In the genomic region with DNA sequence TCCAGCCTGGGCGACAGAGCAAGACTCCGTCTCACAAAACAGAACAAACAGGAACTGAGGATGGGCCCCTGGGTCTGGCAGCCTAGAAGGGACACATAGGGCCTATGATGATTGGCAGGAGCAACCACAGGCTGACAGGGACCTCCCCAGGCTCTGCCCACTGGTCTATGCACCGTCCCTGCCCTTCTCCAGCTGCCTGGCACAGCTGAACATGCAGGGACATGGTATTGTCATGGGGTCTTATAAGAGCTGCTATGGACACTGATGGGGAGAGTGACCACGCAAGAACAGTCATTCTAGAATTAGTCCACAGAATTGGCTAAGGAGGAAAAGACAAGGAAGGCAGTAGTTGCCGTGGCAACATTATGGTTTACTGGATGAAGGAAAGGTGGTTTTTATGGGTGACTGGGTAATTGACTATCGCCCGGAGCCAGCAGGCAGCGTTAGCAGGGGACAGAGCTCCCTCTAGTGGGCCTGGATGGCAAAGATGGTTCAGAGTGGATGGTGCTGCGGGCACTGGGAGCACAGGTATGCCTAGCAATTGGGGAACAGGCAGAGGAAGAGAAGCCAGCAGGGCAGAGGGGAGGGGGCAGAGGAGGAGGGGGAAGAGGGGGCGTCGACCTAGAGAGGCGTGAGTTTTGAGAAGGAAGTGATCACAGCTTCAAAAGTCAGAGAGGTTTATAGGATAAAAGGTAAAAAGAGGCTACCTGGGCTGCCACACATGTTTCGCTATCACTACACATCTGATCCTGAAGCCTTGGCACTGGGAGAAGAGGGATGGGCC, we compare ENCODE assay signal across 8 cellular contexts. TPM values are rescaled to one million over a fixed set of nuclear protein-coding genes. Genes with fewer than 3 reads are reported as not detected.
A peak's percentile ranks its signal among the peaks of the same experiment; 100 is the strongest.
DNase-seq lines count a peak whose midpoint lies in the region; ATAC-seq and TF ChIP-seq lines count a peak whose summit lies in the region.

No MANE protein-coding gene starts in this region.

- H3K4me3 ChIP-seq in lower leg skin (ENCODE audit: low read depth, poor library complexity, severe bottlenecking): no peak overlapping the region

- in situ Hi-C loops in ACHN (cut with HindIII; ENCODE audit: low pct_ligation_motif_present, low pct_unique_long_range_greater_than_20kb, low sequenced_read_pairs): no loop called here

- ATAC-seq in GM18861 (IDR thresholded peaks at IDR 0.05; ENCODE audit: unreplicated experiment) (peak; percentile 77), HG03378 (IDR thresholded peaks at IDR 0.05; ENCODE audit: unreplicated experiment) (peak; percentile 71)

- TF ChIP-seq POLR2A in lower leg skin (IDR thresholded peaks at IDR 0.05): no peak

- WGBS in lower leg skin, 2 donors: 18 to 22% methylated on average over 13 of the region's 13 CpGs

- peak; percentile 92 for DNase-seq in ACHN
- DNase-seq in NCI-H526 (lab: John Stamatoyannopoulos, UW): peak; percentile 71 to 87
- peak; percentile 74 for DNase-seq in activated CD4-positive, alpha-beta T cell treated with anti-CD3 and anti-CD28 coated beads for 1 hour
- peak; percentile 77 for DNase-seq in cerebellum (ENCODE audit: low spot score)
- DNase-seq in lower leg skin (ENCODE audit: low spot score in 2 of 2): peak; percentile 67 to 95
- peak; percentile 42 for DNase-seq in stimulated activated CD8-positive, alpha-beta memory T cell treated with anti-CD3 and anti-CD28 coated beads, Interleukin-12 subunit alpha, Interleukin-12 subunit beta, amount 100 ng/mL, for 24 hours (ENCODE audit: extremely low read depth)

- intact Hi-C loops in lower leg skin (cut with DNase I; ENCODE audit: low total_unique reads): no loop called here

- TF ChIP-seq CTCF in lower leg skin (IDR thresholded peaks at IDR 0.05): peak in 1 of 3 donors; percentile 55

RNA-seq across cellular contexts. Expression of a gene that starts 7.8 kb away (rescaled TPM):
- total RNA-seq in cerebellum (3.0 TPM), lower leg skin (10 to 100 TPM; 13.9 to 22.2 (median 17.3) TPM)

RNA-seq across cellular contexts. Expression of a gene that starts 49.4 kb away (rescaled TPM):
- 0.27 TPM for total RNA-seq in cerebellum
- 1 to 10 TPM; 4.8 to 9.4 (median 8.9) TPM for total RNA-seq in lower leg skin

RNA-seq across cellular contexts. Expression of a gene that starts 57.6 kb away (rescaled TPM):
- under 0.01 TPM for total RNA-seq in cerebellum
- not detected for total RNA-seq in lower leg skin

Comparison
In these comparisons a context has a peak if more than half of its experiments do, and no peak if none do; other contexts are left out.
1. DNase-seq: peak in every context shown above with its lines; median percentile 92 in ACHN; 81 in lower leg skin; 79 in NCI-H526; 77 in cerebellum; 74 in activated CD4-positive, alpha-beta T cell treated with anti-CD3 and anti-CD28 coated beads for 1 hour; 42 in stimulated activated CD8-positive, alpha-beta memory T cell treated with anti-CD3 and anti-CD28 coated beads, Interleukin-12 subunit alpha, Interleukin-12 subunit beta, amount 100 ng/mL, for 24 hours.